ENCODE assay signal across 10 cellular contexts in genomic region chr4:108972613-108973283, GRCh38.
DNase-seq lines count a peak whose midpoint lies in the region; ATAC-seq lines count a peak whose summit lies in the region.
"Had no signal": no experiment of that assay in that cellular context is flagged by ENCODE, and none has a peak within 500 bp of the region (broad histone marks: within the 10 kb centered on the region; RNA-seq: fewer than 3 reads in every experiment).

No MANE protein-coding gene starts in this region.

- no peak for DNase-seq in activated T-cell treated with anti-CD3 and anti-CD28 coated beads, Interleukin-2, amount 50 U/mL, for 4 hours
- no peak for DNase-seq in activated T-cell treated with anti-CD3 and anti-CD28 coated beads, Interleukin-2, amount 50 U/mL, for 48 hours
- peak; percentile 23 for DNase-seq in T-helper 2 cell treated with Interferon-gamma antibody and Interleukin-4, amounts not matched to agents 5 μg/mL and 100 μg/mL, for 36 hours (ENCODE audit: low spot score)
- DNase-seq in DMS 273 treated with DMSO at 0.1 percent for 48 hours (lab: John Stamatoyannopoulos, UW): no peak
- DNase-seq in posterior vena cava (ENCODE audit: low spot score): no peak
- DNase-seq in mucosa of gallbladder (ENCODE audit: low spot score): no peak
- DNase-seq: ACHN, NCI-H748 treated with DMSO at 0.1 percent for 48 hours had no signal

- no peaks in the 10 kb centered on the region for H3K27me3 Mint-ChIP-seq in activated T-cell treated with anti-CD3 and anti-CD28 coated beads, Interleukin-2, amount 50 U/mL, for 4 hours (ENCODE audit: low read depth)
- no peaks in the 10 kb centered on the region for H3K27me3 Mint-ChIP-seq in T-helper 2 cell treated with Interferon-gamma antibody and Interleukin-4, amounts not matched to agents 5 μg/mL and 100 μg/mL, for 36 hours (ENCODE audit: low read depth)
- H3K27me3 Mint-ChIP-seq in stimulated activated memory B cell treated with anti-CD40 and anti-IgM and Interleukin-4, amounts not matched to agents 10 μg/mL and 1 μg/mL and 100 μg/mL, for 72 hours: no peaks in the 10 kb centered on the region

- peaks cover 25% of the 10 kb centered on the region for H3K4me1 Mint-ChIP-seq in activated T-cell treated with anti-CD3 and anti-CD28 coated beads, Interleukin-2, amount 50 U/mL, for 4 hours (ENCODE audit: low read depth)
- peaks cover 36% of the 10 kb centered on the region for H3K4me1 Mint-ChIP-seq in T-helper 2 cell treated with Interferon-gamma antibody and Interleukin-4, amounts not matched to agents 5 μg/mL and 100 μg/mL, for 36 hours (ENCODE audit: low read depth)
- H3K4me1 Mint-ChIP-seq in stimulated activated memory B cell treated with anti-CD40 and anti-IgM and Interleukin-4, amounts not matched to agents 10 μg/mL and 1 μg/mL and 100 μg/mL, for 72 hours: peaks cover 5% of the 10 kb centered on the region

- H3K4me3 Mint-ChIP-seq in activated T-cell treated with anti-CD3 and anti-CD28 coated beads, Interleukin-2, amount 50 U/mL, for 4 hours: no peak overlapping the region
- peak overlapping the region; percentile 79 for H3K4me3 Mint-ChIP-seq in T-helper 2 cell treated with Interferon-gamma antibody and Interleukin-4, amounts not matched to agents 5 μg/mL and 100 μg/mL, for 36 hours
- H3K4me3 Mint-ChIP-seq in stimulated activated memory B cell treated with anti-CD40 and anti-IgM and Interleukin-4, amounts not matched to agents 10 μg/mL and 1 μg/mL and 100 μg/mL, for 72 hours: no peak overlapping the region

- intact Hi-C loops in posterior vena cava (cut with DNase I): no loop called here

- no peaks in the 10 kb centered on the region for H3K36me3 Mint-ChIP-seq in activated T-cell treated with anti-CD3 and anti-CD28 coated beads, Interleukin-2, amount 50 U/mL, for 4 hours (ENCODE audit: insufficient read depth)
- H3K36me3 Mint-ChIP-seq in T-helper 2 cell treated with Interferon-gamma antibody and Interleukin-4, amounts not matched to agents 5 μg/mL and 100 μg/mL, for 36 hours (ENCODE audit: low read depth): peaks cover 45% of the 10 kb centered on the region
- no peaks in the 10 kb centered on the region for H3K36me3 Mint-ChIP-seq in stimulated activated memory B cell treated with anti-CD40 and anti-IgM and Interleukin-4, amounts not matched to agents 10 μg/mL and 1 μg/mL and 100 μg/mL, for 72 hours

- H3K27ac Mint-ChIP-seq in T-helper 2 cell treated with Interferon-gamma antibody and Interleukin-4, amounts not matched to agents 5 μg/mL and 100 μg/mL, for 36 hours: peak overlapping the region; percentile 96
- no peak overlapping the region for H3K27ac Mint-ChIP-seq in stimulated activated memory B cell treated with anti-CD40 and anti-IgM and Interleukin-4, amounts not matched to agents 10 μg/mL and 1 μg/mL and 100 μg/mL, for 72 hours

- ATAC-seq in activated T-cell treated with anti-CD3 and anti-CD28 coated beads, Interleukin-2, amount 50 U/mL, for 4 hours: peak; percentile 77 to 83
- peak; percentile 64 for ATAC-seq in HG02852 (IDR thresholded peaks at IDR 0.05; ENCODE audit: unreplicated experiment)
- peak; percentile 79 for ATAC-seq in stimulated activated memory B cell treated with anti-CD40 and anti-IgM and Interleukin-4, amounts not matched to agents 10 μg/mL and 1 μg/mL and 100 μg/mL, for 72 hours

- peaks cover 4% of the 10 kb centered on the region for H3K9me3 Mint-ChIP-seq in activated T-cell treated with anti-CD3 and anti-CD28 coated beads, Interleukin-2, amount 50 U/mL, for 4 hours
- H3K9me3 Mint-ChIP-seq in T-helper 2 cell treated with Interferon-gamma antibody and Interleukin-4, amounts not matched to agents 5 μg/mL and 100 μg/mL, for 36 hours: peaks cover 44% of the 10 kb centered on the region
- peaks cover 2% of the 10 kb centered on the region for H3K9me3 Mint-ChIP-seq in stimulated activated memory B cell treated with anti-CD40 and anti-IgM and Interleukin-4, amounts not matched to agents 10 μg/mL and 1 μg/mL and 100 μg/mL, for 72 hours
